Comparison of ENCODE assay signal across 1 cellular context in genomic region chr1:39898146-39898545, GRCh38.
TF ChIP-seq lines count a peak whose summit lies in the region.

No MANE protein-coding gene starts in this region.

TF ChIP-seq in GM23338, 12 proteins besides CTCF, POLR2A, EP300 and RAD21 (continued from another document):
- TF ChIP-seq, protein P1, sequence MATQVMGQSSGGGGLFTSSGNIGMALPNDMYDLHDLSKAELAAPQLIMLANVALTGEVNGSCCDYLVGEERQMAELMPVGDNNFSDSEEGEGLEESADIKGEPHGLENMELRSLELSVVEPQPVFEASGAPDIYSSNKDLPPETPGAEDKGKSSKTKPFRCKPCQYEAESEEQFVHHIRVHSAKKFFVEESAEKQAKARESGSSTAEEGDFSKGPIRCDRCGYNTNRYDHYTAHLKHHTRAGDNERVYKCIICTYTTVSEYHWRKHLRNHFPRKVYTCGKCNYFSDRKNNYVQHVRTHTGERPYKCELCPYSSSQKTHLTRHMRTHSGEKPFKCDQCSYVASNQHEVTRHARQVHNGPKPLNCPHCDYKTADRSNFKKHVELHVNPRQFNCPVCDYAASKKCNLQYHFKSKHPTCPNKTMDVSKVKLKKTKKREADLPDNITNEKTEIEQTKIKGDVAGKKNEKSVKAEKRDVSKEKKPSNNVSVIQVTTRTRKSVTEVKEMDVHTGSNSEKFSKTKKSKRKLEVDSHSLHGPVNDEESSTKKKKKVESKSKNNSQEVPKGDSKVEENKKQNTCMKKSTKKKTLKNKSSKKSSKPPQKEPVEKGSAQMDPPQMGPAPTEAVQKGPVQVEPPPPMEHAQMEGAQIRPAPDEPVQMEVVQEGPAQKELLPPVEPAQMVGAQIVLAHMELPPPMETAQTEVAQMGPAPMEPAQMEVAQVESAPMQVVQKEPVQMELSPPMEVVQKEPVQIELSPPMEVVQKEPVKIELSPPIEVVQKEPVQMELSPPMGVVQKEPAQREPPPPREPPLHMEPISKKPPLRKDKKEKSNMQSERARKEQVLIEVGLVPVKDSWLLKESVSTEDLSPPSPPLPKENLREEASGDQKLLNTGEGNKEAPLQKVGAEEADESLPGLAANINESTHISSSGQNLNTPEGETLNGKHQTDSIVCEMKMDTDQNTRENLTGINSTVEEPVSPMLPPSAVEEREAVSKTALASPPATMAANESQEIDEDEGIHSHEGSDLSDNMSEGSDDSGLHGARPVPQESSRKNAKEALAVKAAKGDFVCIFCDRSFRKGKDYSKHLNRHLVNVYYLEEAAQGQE (IDR thresholded peaks at IDR 0.05; ENCODE audit: unreplicated experiment): no peak
- TF ChIP-seq ZNF114 (CRISPR knock-in tag; IDR thresholded peaks at IDR 0.05): no peak
- TF ChIP-seq POLR2AphosphoS5 (IDR thresholded peaks at IDR 0.05; ENCODE audit: low read depth): no peak
- TF ChIP-seq, protein P2, sequence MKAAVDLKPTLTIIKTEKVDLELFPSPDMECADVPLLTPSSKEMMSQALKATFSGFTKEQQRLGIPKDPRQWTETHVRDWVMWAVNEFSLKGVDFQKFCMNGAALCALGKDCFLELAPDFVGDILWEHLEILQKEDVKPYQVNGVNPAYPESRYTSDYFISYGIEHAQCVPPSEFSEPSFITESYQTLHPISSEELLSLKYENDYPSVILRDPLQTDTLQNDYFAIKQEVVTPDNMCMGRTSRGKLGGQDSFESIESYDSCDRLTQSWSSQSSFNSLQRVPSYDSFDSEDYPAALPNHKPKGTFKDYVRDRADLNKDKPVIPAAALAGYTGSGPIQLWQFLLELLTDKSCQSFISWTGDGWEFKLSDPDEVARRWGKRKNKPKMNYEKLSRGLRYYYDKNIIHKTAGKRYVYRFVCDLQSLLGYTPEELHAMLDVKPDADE (IDR thresholded peaks at IDR 0.05): no peak
- no peak for TF ChIP-seq ZNF462 (CRISPR knock-in tag; IDR thresholded peaks at IDR 0.05)
